Comparison of ENCODE assay signal across 10 cellular contexts in genomic region chr22:17036842-17037711, GRCh38. TPM values are rescaled to one million over a fixed set of nuclear protein-coding genes. Genes with fewer than 3 reads are reported as not detected.
A peak's percentile ranks its signal among the peaks of the same experiment; 100 is the strongest.
DNase-seq lines count a peak whose midpoint lies in the region; ATAC-seq, FAIRE-seq and TF ChIP-seq lines count a peak whose summit lies in the region.
"Not testable (repeated sequence)": the region's sequence is repeated elsewhere in the genome, so short reads cannot be mapped to it uniquely, and the experiment has no call there.
"Had no signal": no experiment of that assay in that cellular context is flagged by ENCODE, and none has a peak within 500 bp of the region (broad histone marks: within the 10 kb centered on the region; RNA-seq: fewer than 3 reads in every experiment).

No MANE protein-coding gene starts in this region.

- not testable (repeated sequence) for H3K27me3 ChIP-seq in MG63
- H3K27me3 ChIP-seq in left ventricle myocardium inferior (ENCODE audit: low read depth), result peaks cover 37% of the 10 kb centered on the region

- not testable (repeated sequence) for TF ChIP-seq RAD21 in A549 (conservative IDR thresholded peaks at IDR 0.05 in 1 of 2, IDR thresholded peaks at IDR 0.05 in 1 of 2)

- FAIRE-seq in A549 (lab: Jason Lieb, UNC) (peak; percentile 90), GM18507 (lab: Jason Lieb, UNC) (peak; percentile 38)

- H3K36me3 ChIP-seq in MG63, left ventricle myocardium inferior: not testable (repeated sequence)

- H3K27ac Mint-ChIP-seq in T-helper 2 cell treated with Interferon-gamma antibody and Interleukin-4, amounts not matched to agents 5 μg/mL and 100 μg/mL, for 36 hours, result peak overlapping the region; percentile 26
- H3K27ac Mint-ChIP-seq in MCF 10A (ENCODE audit: low read depth, unreplicated experiment), result peak overlapping the region; percentile 98

- TF ChIP-seq EP300 in A549 (IDR thresholded peaks at IDR 0.05), result not testable (repeated sequence)

- H3K4me2 ChIP-seq in A549, result peak overlapping the region; percentile 77

- H3K9me3 ChIP-seq in A549; MG63; left ventricle myocardium inferior (replicated peaks): not testable (repeated sequence)

- POLR2A ChIA-PET in A549 (lab: Yijun Ruan, JAX), result not testable (repeated sequence)
- POLR2A ChIA-PET in MCF 10A (lab: Yijun Ruan, JAX), result interaction anchor here (0.6 kb wide), 1 partner anchor 459 kb away, joined by 3 read pairs; no protein-coding TSS in a partner anchor

- peak; percentile 2 to 70 for DNase-seq in A549 (ENCODE audit: low read depth in 1 of 2, low spot score in 1 of 2)
- not testable (repeated sequence) for DNase-seq in GM18507 (ENCODE audit: extremely low spot score, insufficient read length, low read depth); T-helper 2 cell treated with Interferon-gamma antibody and Interleukin-4, amounts not matched to agents 5 μg/mL and 100 μg/mL, for 36 hours (ENCODE audit: low spot score); left ventricle myocardium inferior
- DNase-seq in MG63, result peak; percentile 71
- peak; percentile 66 for DNase-seq in MCF 10A (ENCODE audit: unreplicated experiment)
- peak; percentile 43 for DNase-seq in retina

- H3K4me1 ChIP-seq in A549, left ventricle myocardium inferior: not testable (repeated sequence)

- TF ChIP-seq CTCF in A549 (IDR thresholded peaks at IDR 0.05); MCF 10A (IDR thresholded peaks at IDR 0.05; ENCODE audit: unreplicated experiment); left ventricle myocardium inferior (IDR thresholded peaks at IDR 0.05; ENCODE audit: borderline replicate concordance): not testable (repeated sequence)

- WGBS in A549 (ENCODE audit: missing lambda C conversion rate), result 0% methylated on average over 2 of the region's 56 CpGs

- peaks cover 20% of the 10 kb centered on the region for H3K27me3 Mint-ChIP-seq in T-helper 2 cell treated with Interferon-gamma antibody and Interleukin-4, amounts not matched to agents 5 μg/mL and 100 μg/mL, for 36 hours (ENCODE audit: low read depth)
- not testable (repeated sequence) for H3K27me3 Mint-ChIP-seq in MCF 10A (ENCODE audit: insufficient read depth, unreplicated experiment)

- H3K27ac ChIP-seq in A549 (peak overlapping the region; percentile 81 to 91), left ventricle myocardium inferior (replicated peaks) (peak overlapping the region; percentile 63)

- not testable (repeated sequence) for TF ChIP-seq POLR2A in A549 (IDR thresholded peaks at IDR 0.05; ENCODE audit: low read length)

- intact Hi-C loops in MCF 10A (cut with micrococcal nuclease); left ventricle myocardium inferior (cut with micrococcal nuclease): not testable (repeated sequence)

- not testable (repeated sequence) for H3K4me1 Mint-ChIP-seq in T-helper 2 cell treated with Interferon-gamma antibody and Interleukin-4, amounts not matched to agents 5 μg/mL and 100 μg/mL, for 36 hours (ENCODE audit: low read depth)
- H3K4me1 Mint-ChIP-seq in MCF 10A (ENCODE audit: insufficient read depth, unreplicated experiment), result peaks cover 25% of the 10 kb centered on the region

- TSS peak; percentile 57 for BruUV-seq in MCF 10A (replicated peaks; lab: Mats Ljungman, UMichigan)

- peak overlapping the region; percentile 55 for H3K4me3 Mint-ChIP-seq in T-helper 2 cell treated with Interferon-gamma antibody and Interleukin-4, amounts not matched to agents 5 μg/mL and 100 μg/mL, for 36 hours
- H3K4me3 Mint-ChIP-seq in MCF 10A (ENCODE audit: unreplicated experiment), result peak overlapping the region; percentile 94

- H3K4me3 ChIP-seq in A549 (peak overlapping the region; percentile 70), MG63 (peak overlapping the region; percentile 72), left ventricle myocardium inferior (peak overlapping the region; percentile 62)

- not testable (repeated sequence) for H3K9me3 Mint-ChIP-seq in T-helper 2 cell treated with Interferon-gamma antibody and Interleukin-4, amounts not matched to agents 5 μg/mL and 100 μg/mL, for 36 hours; MCF 10A (ENCODE audit: unreplicated experiment)

- not testable (repeated sequence) for H3K36me3 Mint-ChIP-seq in T-helper 2 cell treated with Interferon-gamma antibody and Interleukin-4, amounts not matched to agents 5 μg/mL and 100 μg/mL, for 36 hours (ENCODE audit: low read depth); MCF 10A (ENCODE audit: insufficient read depth, unreplicated experiment)

- ATAC-seq in A549 (peak; percentile 100), HG02759 (IDR thresholded peaks at IDR 0.05; ENCODE audit: unreplicated experiment) (peak; percentile 57)

- CTCF ChIA-PET in A549 (lab: Yijun Ruan, JAX); MCF 10A (lab: Yijun Ruan, JAX): not testable (repeated sequence)

TF ChIP-seq in A549, 52 proteins besides CTCF, POLR2A, EP300 and RAD21:
- peak; percentile 13; the same call in 1 of the 2 replicates for TF ChIP-seq MAX (IDR thresholded peaks at IDR 0.05)
TF ChIP-seq in A549: peak in this region for 1; not testable (repeated sequence) for 51.

RNA-seq across cellular contexts. Expression of gene GAB4, which starts 29.1 kb away (rescaled TPM):
- polyA plus RNA-seq in A549 (2011; rRNA removed) (not detected in 2 replicates), A549 (2017; fragmentation: RNase III; extraction: RNeasy Plus Mini Kit Qiagen cat#74134 plus additional on column Dnase treatment) (not detected in 3 replicates)
- not detected in 2 replicates for polyA plus RNA-seq in A549 (2012; cell fraction: cytosol; rRNA removed)
- not detected in 2 replicates for polyA plus RNA-seq in A549 (2012; cell fraction: nucleus; rRNA removed)
- not detected in 2 replicates for polyA minus RNA-seq in A549 (2011; rRNA and poly(A)+ RNA removed)
- total RNA-seq in MG63 (2014; rRNA removed; shearing (Covaris generic); ENCODE audit: low replicate concordance), result not detected in 2 replicates
- total RNA-seq in MCF 10A (2022) (not detected in 2 replicates), left ventricle myocardium inferior (not detected)
- total RNA-seq: cardiac muscle cell, pulmonary artery endothelial cell had no signal
- polyA plus RNA-seq: cardiac muscle cell had no signal

RNA-seq across cellular contexts. Expression of gene IL17RA, which starts 47.7 kb away (rescaled TPM):
- 6.4 and 9.1 TPM in 2 replicates for polyA plus RNA-seq in A549 (2011; rRNA removed)
- 3.0 and 4.0 TPM in 2 replicates for polyA plus RNA-seq in A549 (2012; cell fraction: cytosol; rRNA removed)
- polyA plus RNA-seq in A549 (2012; cell fraction: nucleus; rRNA removed), result 8.6 and 10.3 TPM in 2 replicates
- 3.9 to 4.4 TPM (median 4.3 TPM) in 3 replicates for polyA plus RNA-seq in A549 (2017; fragmentation: RNase III; extraction: RNeasy Plus Mini Kit Qiagen cat#74134 plus additional on column Dnase treatment)
- polyA minus RNA-seq in A549 (2011; rRNA and poly(A)+ RNA removed), result 6.8 and 11.9 TPM in 2 replicates
- 3.8 and 4.0 TPM in 2 replicates for total RNA-seq in MG63 (2014; rRNA removed; shearing (Covaris generic); ENCODE audit: low replicate concordance)
- total RNA-seq in MCF 10A (2022), result 11.5 and 11.9 TPM in 2 replicates
- 7.6 TPM for total RNA-seq in left ventricle myocardium inferior
